ENCODE assay signal across 9 cellular contexts in the genomic region with DNA sequence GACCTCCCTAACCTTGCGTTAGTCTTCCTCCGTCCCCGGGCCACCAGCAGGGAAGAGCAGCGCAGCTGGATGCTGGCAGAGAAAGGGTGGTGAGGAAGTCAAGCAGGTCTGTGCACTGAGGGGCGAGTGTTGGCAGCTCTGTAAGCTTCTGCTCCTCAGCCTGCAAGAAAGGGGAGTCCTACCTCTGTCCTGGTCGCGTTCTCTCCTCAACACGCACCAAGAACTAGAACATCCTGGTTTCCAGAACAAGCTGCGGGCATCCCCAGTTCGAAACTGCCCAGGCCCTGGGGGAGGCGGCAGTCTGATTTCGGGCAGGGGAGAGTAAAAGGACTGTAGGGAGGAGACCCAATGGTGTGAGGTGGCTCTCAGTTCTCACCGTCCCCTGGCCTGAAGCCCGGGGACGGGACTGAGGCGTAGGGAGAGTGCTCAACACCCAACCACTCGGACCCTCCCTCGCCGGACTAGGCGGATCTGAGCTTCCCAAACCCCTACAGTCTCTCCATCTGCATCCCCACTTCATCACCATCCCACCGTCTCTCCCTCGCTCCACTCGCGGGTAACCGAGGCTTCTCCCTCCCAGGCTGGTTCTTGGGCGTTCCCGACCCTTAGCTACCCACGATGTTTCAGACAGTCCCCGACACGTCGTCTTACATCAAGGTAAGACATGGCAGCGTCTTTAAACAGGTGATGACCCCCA. TPM values are rescaled to one million over a fixed set of nuclear protein-coding genes. Genes with fewer than 3 reads are reported as not detected.
A peak's percentile ranks its signal among the peaks of the same experiment; 100 is the strongest.
DNase-seq lines count a peak whose midpoint lies in the region; ATAC-seq and TF ChIP-seq lines count a peak whose summit lies in the region.
"Had no signal": no experiment of that assay in that cellular context is flagged by ENCODE, and none has a peak within 500 bp of the region (broad histone marks: within the 10 kb centered on the region; RNA-seq: fewer than 3 reads in every experiment).

No MANE protein-coding gene starts in this region.

- peaks cover 37% of the 10 kb centered on the region for H3K4me1 Mint-ChIP-seq in activated CD4-positive, alpha-beta memory T cell treated with anti-CD3 and anti-CD28 coated beads for 36 hours (ENCODE audit: low read depth)

- TF ChIP-seq CTCF in tibial artery (IDR thresholded peaks at IDR 0.05) = no peak

- peak; percentile 29 for DNase-seq in 8988T
- no peak for DNase-seq in activated CD4-positive, alpha-beta memory T cell treated with anti-CD3 and anti-CD28 coated beads for 36 hours
- DNase-seq in left lobe of liver (ENCODE audit: low spot score) = no peak
- DNase-seq in tibial artery = no peak
- DNase-seq in hypothalamus (lab: John Stamatoyannopoulos, UW) = no peak
- no peak for DNase-seq in SHP77 treated with DMSO at 0.1 percent for 48 hours (lab: John Stamatoyannopoulos, UW)
- DNase-seq in NCI-H1436 treated with DMSO at 0.1 percent for 48 hours (lab: John Stamatoyannopoulos, UW) = no peak
- DNase-seq: GF-D8 had no signal

- H3K4me3 Mint-ChIP-seq in activated CD4-positive, alpha-beta memory T cell treated with anti-CD3 and anti-CD28 coated beads for 36 hours = peak overlapping the region; percentile 71

- no peaks in the 10 kb centered on the region for H3K9me3 ChIP-seq in tibial artery

- H3K4me1 ChIP-seq in tibial artery = peaks cover 0 to 42% (median 32%) of the 10 kb centered on the region in 4 donors

- POLR2A ChIA-PET in activated CD4-positive, alpha-beta memory T cell treated with anti-CD3 and anti-CD28 coated beads for 36 hours (lab: Charles Lee) = interaction anchor here (0.9 to 2.0 kb wide), 6 partner anchors 9 to 219 kb away, joined by 3 to 5 read pairs (median 3); no protein-coding TSS in a partner anchor

- H3K27me3 Mint-ChIP-seq in activated CD4-positive, alpha-beta memory T cell treated with anti-CD3 and anti-CD28 coated beads for 36 hours = peaks cover 33% of the 10 kb centered on the region

- ATAC-seq in GM19351 (IDR thresholded peaks at IDR 0.05; ENCODE audit: unreplicated experiment) (peak; percentile 4), left lobe of liver (peak; percentile 8)

- H3K27me3 ChIP-seq in tibial artery = peaks cover 0 to 69% of the 10 kb centered on the region in 2 donors

- intact Hi-C loops in activated CD4-positive, alpha-beta memory T cell treated with anti-CD3 and anti-CD28 coated beads for 36 hours (cut with micrococcal nuclease) = no loop called here
- intact Hi-C loops in tibial artery (cut with DNase I; ENCODE audit: low total_unique reads) = no loop called here

- CTCF ChIA-PET in activated CD4-positive, alpha-beta memory T cell treated with anti-CD3 and anti-CD28 coated beads for 36 hours (lab: Charles Lee) = interaction anchor here (0.7 to 1.8 kb wide), 8 partner anchors 8 to 529 kb away, joined by 3 to 7 read pairs (median 4); no protein-coding TSS in a partner anchor

- no peaks in the 10 kb centered on the region for H3K36me3 ChIP-seq in tibial artery

- no peak overlapping the region for H3K27ac Mint-ChIP-seq in activated CD4-positive, alpha-beta memory T cell treated with anti-CD3 and anti-CD28 coated beads for 36 hours

- H3K4me3 ChIP-seq in tibial artery = peak overlapping the region in 1 of 2 donors; percentile 43

- no peak overlapping the region for H3K27ac ChIP-seq in tibial artery

- no peaks in the 10 kb centered on the region for H3K36me3 Mint-ChIP-seq in activated CD4-positive, alpha-beta memory T cell treated with anti-CD3 and anti-CD28 coated beads for 36 hours

- no peaks in the 10 kb centered on the region for H3K9me3 Mint-ChIP-seq in activated CD4-positive, alpha-beta memory T cell treated with anti-CD3 and anti-CD28 coated beads for 36 hours

RNA-seq across cellular contexts. Expression of a gene that starts 7.7 kb away (rescaled TPM):
- total RNA-seq in activated CD4-positive, alpha-beta memory T cell treated with anti-CD3 and anti-CD28 coated beads for 36 hours = 10 to 100 TPM; 60.3 to 63.7 TPM
- total RNA-seq in left lobe of liver = 3.4 TPM

Comparison
In these comparisons a context has a peak if more than half of its experiments do, and no peak if none do; other contexts are left out.
1. RNA of a gene that starts 7.7 kb away (total RNA-seq): 60.3 to 63.7 TPM in activated CD4-positive, alpha-beta memory T cell treated with anti-CD3 and anti-CD28 coated beads for 36 hours; 3.4 TPM in left lobe of liver (single experiment); every median in the first group is over 10 times any median in the second.